Comparison of ENCODE assay signal across 20 cellular contexts in the genomic region with DNA sequence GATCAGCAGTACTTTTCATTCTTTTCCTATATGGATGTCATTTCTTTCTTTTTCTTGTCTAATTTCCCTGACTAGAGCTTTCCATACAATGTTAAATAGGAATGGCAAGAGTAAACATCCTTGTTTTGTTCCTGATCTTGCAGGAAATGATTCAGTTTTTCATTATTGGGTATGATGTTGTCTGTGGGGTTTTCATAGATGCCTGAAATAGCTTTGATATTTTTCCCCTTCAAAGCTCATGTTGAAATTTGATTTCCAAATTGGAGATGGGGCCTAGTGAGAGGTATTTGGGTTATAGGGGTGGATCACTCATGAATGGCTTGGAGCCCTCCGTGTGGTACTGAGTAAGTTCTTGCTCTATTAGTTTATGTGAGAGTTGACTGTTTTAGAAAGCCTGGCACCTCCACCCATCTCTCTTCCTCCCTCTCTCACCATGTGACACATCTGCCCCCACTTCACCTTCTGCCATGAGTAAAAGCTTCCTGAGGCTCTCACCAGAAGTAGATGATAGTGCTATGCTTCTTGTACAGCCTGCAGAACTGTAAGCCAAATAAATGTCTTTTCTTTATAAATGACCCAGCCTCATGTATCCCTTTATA. TPM values are rescaled to one million over a fixed set of nuclear protein-coding genes. Genes with fewer than 3 reads are reported as not detected.
DNase-seq lines count a peak whose midpoint lies in the region; ATAC-seq and TF ChIP-seq lines count a peak whose summit lies in the region.
"Had no signal": no experiment of that assay in that cellular context is flagged by ENCODE, and none has a peak within 500 bp of the region (broad histone marks: within the 10 kb centered on the region; RNA-seq: fewer than 3 reads in every experiment).

No MANE protein-coding gene starts in this region.

- H3K36me3 Mint-ChIP-seq in T-cell (peaks cover 6% of the 10 kb centered on the region), endothelial cell (ENCODE audit: low read depth, unreplicated experiment) (no peaks in the 10 kb centered on the region)
- H3K36me3 Mint-ChIP-seq: brain had no signal

- H3K27me3 Mint-ChIP-seq in T-cell (peaks cover 0 to 15% of the 10 kb centered on the region in 2 donors), endothelial cell (ENCODE audit: unreplicated experiment) (peaks cover 2% of the 10 kb centered on the region)
- no peaks in the 10 kb centered on the region for H3K27me3 Mint-ChIP-seq in stimulated activated naive CD8-positive, alpha-beta T cell treated with anti-CD3 and anti-CD28 coated beads, Interleukin-15, amount 100 ng/mL, for 72 hours

- CTCF ChIA-PET in T-cell (lab: Charles Lee), result interaction anchor here in 1 of 2 donors (0.7 kb wide), 1 partner anchor 46 kb away, joined by 3 read pairs; no protein-coding TSS in a partner anchor

- no peak for TF ChIP-seq CTCF in endothelial cell (IDR thresholded peaks at IDR 0.05; ENCODE audit: unreplicated experiment)

- H3K27ac Mint-ChIP-seq in T-cell, result peak overlapping the region; percentile 59 to 70
- peak overlapping the region; percentile 75 for H3K27ac Mint-ChIP-seq in endothelial cell (ENCODE audit: unreplicated experiment)
- no peak overlapping the region for H3K27ac Mint-ChIP-seq in stimulated activated naive CD8-positive, alpha-beta T cell treated with anti-CD3 and anti-CD28 coated beads, Interleukin-15, amount 100 ng/mL, for 72 hours
- H3K27ac Mint-ChIP-seq: brain had no signal

- peaks cover 71 to 82% (median 82%) of the 10 kb centered on the region in 3 donors for H3K4me1 Mint-ChIP-seq in T-cell
- H3K4me1 Mint-ChIP-seq in endothelial cell (ENCODE audit: unreplicated experiment), result peaks cover 7% of the 10 kb centered on the region
- peaks cover 59% of the 10 kb centered on the region for H3K4me1 Mint-ChIP-seq in stimulated activated naive CD8-positive, alpha-beta T cell treated with anti-CD3 and anti-CD28 coated beads, Interleukin-15, amount 100 ng/mL, for 72 hours
- H3K4me1 Mint-ChIP-seq: brain had no signal

- peak; percentile 20 for DNase-seq in stimulated activated CD4-positive, alpha-beta T cell treated with anti-CD3 and anti-CD28 coated beads, Interleukin-15, amount 100 ng/mL, for 24 hours
- no peak for DNase-seq in stimulated activated CD4-positive, alpha-beta T cell treated with anti-CD3 and anti-CD28 coated beads, Interleukin-12 subunit alpha, Interleukin-12 subunit beta, amount 100 ng/mL, for 4 hours
- DNase-seq in T-cell (no peak), endothelial cell (ENCODE audit: low spot score) (no peak)
- peak in 1 of 2 donors; percentile 17 for DNase-seq in stimulated activated naive CD8-positive, alpha-beta T cell treated with anti-CD3 and anti-CD28 coated beads, Interleukin-15, amount 100 ng/mL, for 72 hours
- DNase-seq in central memory CD4-positive, alpha-beta T cell, result no peak
- DNase-seq: activated effector memory CD4-positive, alpha-beta T cell treated with anti-CD3 and anti-CD28 coated beads, Interleukin-2, amount 50 U/mL, for 16 hours; Caco-2; EL; esophagus squamous epithelium; head of caudate nucleus; NCI-H1092; NCI-H526; right cardiac atrium had no signal

- POLR2A ChIA-PET in T-cell (lab: Charles Lee), result interaction anchor here in 1 of 2 donors (0.5 kb wide), 1 partner anchor 350 kb away, joined by 4 read pairs; no protein-coding TSS in a partner anchor

- ATAC-seq in T-cell (replicated peaks in 1 of 4), result no peak
- ATAC-seq in stimulated activated naive CD8-positive, alpha-beta T cell treated with anti-CD3 and anti-CD28 coated beads, Interleukin-15, amount 100 ng/mL, for 72 hours, result peak; percentile 71
- no peak for ATAC-seq in GM19035 (IDR thresholded peaks at IDR 0.05; ENCODE audit: unreplicated experiment)
- no peak for ATAC-seq in HG03280 (IDR thresholded peaks at IDR 0.05; ENCODE audit: unreplicated experiment)
- ATAC-seq: right cardiac atrium, Right ventricle myocardium inferior had no signal

- H3K4me3 Mint-ChIP-seq in T-cell, result peak overlapping the region; percentile 43 to 68 (median 52)
- H3K4me3 Mint-ChIP-seq in endothelial cell (ENCODE audit: unreplicated experiment), result no peak overlapping the region
- H3K4me3 Mint-ChIP-seq in stimulated activated naive CD8-positive, alpha-beta T cell treated with anti-CD3 and anti-CD28 coated beads, Interleukin-15, amount 100 ng/mL, for 72 hours, result peak overlapping the region; percentile 35 to 37
- H3K4me3 Mint-ChIP-seq: brain had no signal

- H3K9me3 Mint-ChIP-seq in T-cell (no peaks in the 10 kb centered on the region), endothelial cell (ENCODE audit: unreplicated experiment) (no peaks in the 10 kb centered on the region)
- H3K9me3 Mint-ChIP-seq in stimulated activated naive CD8-positive, alpha-beta T cell treated with anti-CD3 and anti-CD28 coated beads, Interleukin-15, amount 100 ng/mL, for 72 hours, result no peaks in the 10 kb centered on the region
- H3K9me3 Mint-ChIP-seq: brain had no signal

RNA-seq across cellular contexts. Expression of a gene that starts 22.3 kb away (rescaled TPM):
- 10 to 100 TPM; 24.6 to 34.4 (median 32.7) TPM for total RNA-seq in T-cell
- total RNA-seq in endothelial cell (ENCODE audit: unreplicated experiment), result 0.56 TPM
- total RNA-seq: Caco-2, liver, osteoblast, right cardiac atrium, Right ventricle myocardium inferior had no signal

RNA-seq across cellular contexts. Expression of a gene that starts 40.4 kb away (rescaled TPM):
- not detected for total RNA-seq in T-cell
- not detected for total RNA-seq in endothelial cell (ENCODE audit: unreplicated experiment)
- total RNA-seq: Caco-2, esophagus squamous epithelium, liver, osteoblast, right cardiac atrium, Right ventricle myocardium inferior had no signal

Comparison
In these comparisons a context has a peak if more than half of its experiments do, and no peak if none do; other contexts are left out.
1. H3K27ac Mint-ChIP-seq: peak in T-cell (2 of 2) and endothelial cell (single experiment); none in stimulated activated naive CD8-positive, alpha-beta T cell treated with anti-CD3 and anti-CD28 coated beads, Interleukin-15, amount 100 ng/mL, for 72 hours (0 of 2).
2. RNA of a gene that starts 22.3 kb away (total RNA-seq): 24.6 to 34.4 TPM in T-cell; 0.56 TPM in endothelial cell (single experiment); every median in the first group is over 10 times any median in the second.